In genomic region chr7:93043393-93043985, GRCh38 we compare ENCODE assay signal across 10 cellular contexts.
DNase-seq lines count a peak whose midpoint lies in the region; ATAC-seq and TF ChIP-seq lines count a peak whose summit lies in the region.
"Had no signal": no experiment of that assay in that cellular context is flagged by ENCODE, and none has a peak within 500 bp of the region (broad histone marks: within the 10 kb centered on the region; RNA-seq: fewer than 3 reads in every experiment).

No MANE protein-coding gene starts in this region.

- peak overlapping the region; percentile 29; the same call in 1 of the 2 replicates for H3K27ac ChIP-seq in HUES6 (ENCODE audit: low read depth, low read length)
- peak overlapping the region; percentile 83 for H3K27ac ChIP-seq in mammary epithelial cell (ENCODE audit: insufficient read depth, low read depth, low read length)
- H3K27ac ChIP-seq in subcutaneous abdominal adipose tissue (ENCODE audit: low read depth, low read length): peak overlapping the region; percentile 8

- H3K9me3 ChIP-seq in HUES6 (ENCODE audit: control insufficient read depth, insufficient read depth, low read depth, low read length): no peaks in the 10 kb centered on the region
- H3K9me3 ChIP-seq in mammary epithelial cell (replicated peaks; ENCODE audit: insufficient read depth, low read length): no peaks in the 10 kb centered on the region
- no peaks in the 10 kb centered on the region for H3K9me3 ChIP-seq in subcutaneous abdominal adipose tissue (ENCODE audit: control insufficient read depth in 5 of 5, low read length in 5 of 5)
- H3K9me3 ChIP-seq in mucosa of descending colon: no peaks in the 10 kb centered on the region

- no TSS peak for BruUV-seq in mammary epithelial cell (replicated peaks; lab: Mats Ljungman, UMichigan)

- dilution Hi-C loops in mammary epithelial cell (cut with HindIII; ENCODE audit: low sequenced_read_pairs): no loop called here

- ATAC-seq in HG02981 (IDR thresholded peaks at IDR 0.05; ENCODE audit: unreplicated experiment): no peak
- no peak for ATAC-seq in GM21390 (IDR thresholded peaks at IDR 0.05; ENCODE audit: unreplicated experiment)
- ATAC-seq in mucosa of descending colon: no peak

- DNase-seq in mammary epithelial cell (peak; percentile 97), iPS-NIHi7 (ENCODE audit: extremely low spot score) (peak; percentile 53), mucosa of descending colon (no peak)
- DNase-seq in stimulated activated naive CD4-positive, alpha-beta T cell (lab: John Stamatoyannopoulos, UW): no peak
- DNase-seq: activated CD4-positive, alpha-beta T cell treated with anti-CD3 and anti-CD28 coated beads, Interleukin-2, amount 50 U/mL, for 1 hour; NCI-H1436 had no signal

- H3K36me3 ChIP-seq in HUES6 (ENCODE audit: control insufficient read depth, insufficient read depth, low read length): no peaks in the 10 kb centered on the region
- H3K36me3 ChIP-seq in mammary epithelial cell (ENCODE audit: insufficient read depth, low read length): no peaks in the 10 kb centered on the region
- H3K36me3 ChIP-seq in subcutaneous abdominal adipose tissue (ENCODE audit: control insufficient read depth in 5 of 5, insufficient read depth in 5 of 5, low read length in 5 of 5): no peaks in the 10 kb centered on the region
- no peaks in the 10 kb centered on the region for H3K36me3 ChIP-seq in mucosa of descending colon (ENCODE audit: low read depth)

- peak overlapping the region; percentile 92 for H2AFZ ChIP-seq in mammary epithelial cell (ENCODE audit: low read depth, low read length)

- in situ Hi-C loops in mammary epithelial cell (cut with MboI; ENCODE audit: low sequenced_read_pairs in 2 of 2): no loop called here

- WGBS in mammary epithelial cell (ENCODE audit: low coverage, missing lambda C conversion rate): 3% methylated on average over 10 of the region's 28 CpGs

- H4K20me1 ChIP-seq in mammary epithelial cell (ENCODE audit: insufficient read depth, low read length): no peaks in the 10 kb centered on the region

- H3K27me3 ChIP-seq in HUES6 (ENCODE audit: control insufficient read depth, insufficient read depth, low read length) (peaks cover 4% of the 10 kb centered on the region; the same call in 1 of the 2 replicates), mammary epithelial cell (ENCODE audit: insufficient read depth, low read length) (no peaks in the 10 kb centered on the region), subcutaneous abdominal adipose tissue (ENCODE audit: control insufficient read depth in 5 of 5, insufficient read depth in 4 of 5, low read length in 5 of 5) (no peaks in the 10 kb centered on the region)

- H3K4me3 ChIP-seq in HUES6 (ENCODE audit: low read depth, low read length): peak overlapping the region; percentile 55
- peak overlapping the region; percentile 22 to 28 (median 27) for H3K4me3 ChIP-seq in mammary epithelial cell (replicated peaks in 1 of 3; ENCODE audit: insufficient read depth in 1 of 3, low read depth in 2 of 3, low read length in 3 of 3)
- H3K4me3 ChIP-seq in subcutaneous abdominal adipose tissue (ENCODE audit: low read depth in 1 of 5, low read length in 5 of 5): peak overlapping the region; percentile 31 to 65 (median 42)
- H3K4me3 ChIP-seq in mucosa of descending colon: no peak overlapping the region

- H3K9ac ChIP-seq in HUES6 (ENCODE audit: low read length) (peak overlapping the region; percentile 15), mammary epithelial cell (ENCODE audit: insufficient read depth, low read length) (peak overlapping the region; percentile 56), subcutaneous abdominal adipose tissue (ENCODE audit: low read length in 5 of 5) (peak overlapping the region in 2 of 5 donors; percentile 23 to 35)

- H3K4me2 ChIP-seq in mammary epithelial cell (ENCODE audit: insufficient read depth, low read depth, low read length): peak overlapping the region; percentile 90

- no peaks in the 10 kb centered on the region for H3K79me2 ChIP-seq in mammary epithelial cell (ENCODE audit: insufficient read depth, low read length)

- H3K4me1 ChIP-seq in HUES6 (ENCODE audit: control insufficient read depth, insufficient read depth, low read length): peaks cover 30% of the 10 kb centered on the region
- H3K4me1 ChIP-seq in mammary epithelial cell (ENCODE audit: insufficient read depth, low read length): peaks cover 28% of the 10 kb centered on the region
- H3K4me1 ChIP-seq in subcutaneous abdominal adipose tissue (ENCODE audit: control insufficient read depth in 5 of 5, insufficient read depth in 5 of 5, low read length in 5 of 5): peaks cover 0 to 13% (median 10%) of the 10 kb centered on the region in 5 donors
- H3K4me1 ChIP-seq in mucosa of descending colon (ENCODE audit: low read depth): no peaks in the 10 kb centered on the region

- CTCF ChIA-PET in mammary epithelial cell (lab: Charles Lee; ENCODE audit: low non-redundant PET): no interaction called here

- peak in 1 of 2 donors; percentile 13 for TF ChIP-seq CTCF in mammary epithelial cell (conservative IDR thresholded peaks at IDR 0.05 in 1 of 2, IDR thresholded peaks at IDR 0.05 in 1 of 2; ENCODE audit: extremely low read depth in 1 of 2, insufficient read depth in 1 of 2, low read depth in 1 of 2, low read length in 2 of 2)
- no peak for TF ChIP-seq CTCF in mucosa of descending colon (IDR thresholded peaks at IDR 0.05)

- intact Hi-C loops in mammary epithelial cell (cut with micrococcal nuclease) (loop anchor here (1.0 to 10.0 kb wide), 4 partner anchors 56 to 346 kb away; no protein-coding TSS in a partner anchor), mucosa of descending colon (cut with DNase I, micrococcal nuclease) (no loop called here)

Comparison
In these comparisons a context has a peak if more than half of its experiments do, and no peak if none do; other contexts are left out.
1. H3K27ac ChIP-seq: peak in every context shown above with its lines; median percentile 83 in mammary epithelial cell; 29 in HUES6; 8 in subcutaneous abdominal adipose tissue.
2. DNase-seq: peak in mammary epithelial cell (single experiment) and iPS-NIHi7 (single experiment); none in stimulated activated naive CD4-positive, alpha-beta T cell (0 of 6) and mucosa of descending colon (0 of 3).